In the genomic region with DNA sequence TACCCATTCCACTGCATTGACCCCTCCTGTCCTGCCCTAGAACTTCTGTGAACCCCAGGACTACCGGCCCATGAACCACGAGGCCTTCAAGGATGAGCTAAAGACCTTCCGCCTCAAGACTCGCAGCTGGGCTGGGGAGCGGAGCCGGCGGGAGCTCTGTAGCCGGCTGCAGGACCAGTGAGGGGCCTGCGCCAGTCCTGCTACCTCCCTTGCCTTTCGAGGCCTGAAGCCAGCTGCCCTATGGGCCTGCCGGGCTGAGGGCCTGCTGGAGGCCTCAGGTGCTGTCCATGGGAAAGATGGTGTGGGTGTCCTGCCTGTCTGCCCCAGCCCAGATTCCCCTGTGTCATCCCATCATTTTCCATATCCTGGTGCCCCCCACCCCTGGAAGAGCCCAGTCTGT, we compare ENCODE assay signal across 1 cellular context.
TF ChIP-seq lines count a peak whose summit lies in the region.

No MANE protein-coding gene starts in this region.

TF ChIP-seq in IMR-90, 13 proteins besides CTCF, POLR2A, EP300 and RAD21:
- TF ChIP-seq MXI1 (IDR thresholded peaks at IDR 0.05; ENCODE audit: borderline replicate concordance, low read depth, low read length) (no peak), BHLHE40 (IDR thresholded peaks at IDR 0.05; ENCODE audit: low read depth, low read length) (no peak), NFE2L2 (IDR thresholded peaks at IDR 0.05; ENCODE audit: low read depth, low read length) (no peak), CEBPB (IDR thresholded peaks at IDR 0.05; ENCODE audit: low read depth, low read length) (no peak)
